ENCODE assay signal across 10 cellular contexts in the genomic region with DNA sequence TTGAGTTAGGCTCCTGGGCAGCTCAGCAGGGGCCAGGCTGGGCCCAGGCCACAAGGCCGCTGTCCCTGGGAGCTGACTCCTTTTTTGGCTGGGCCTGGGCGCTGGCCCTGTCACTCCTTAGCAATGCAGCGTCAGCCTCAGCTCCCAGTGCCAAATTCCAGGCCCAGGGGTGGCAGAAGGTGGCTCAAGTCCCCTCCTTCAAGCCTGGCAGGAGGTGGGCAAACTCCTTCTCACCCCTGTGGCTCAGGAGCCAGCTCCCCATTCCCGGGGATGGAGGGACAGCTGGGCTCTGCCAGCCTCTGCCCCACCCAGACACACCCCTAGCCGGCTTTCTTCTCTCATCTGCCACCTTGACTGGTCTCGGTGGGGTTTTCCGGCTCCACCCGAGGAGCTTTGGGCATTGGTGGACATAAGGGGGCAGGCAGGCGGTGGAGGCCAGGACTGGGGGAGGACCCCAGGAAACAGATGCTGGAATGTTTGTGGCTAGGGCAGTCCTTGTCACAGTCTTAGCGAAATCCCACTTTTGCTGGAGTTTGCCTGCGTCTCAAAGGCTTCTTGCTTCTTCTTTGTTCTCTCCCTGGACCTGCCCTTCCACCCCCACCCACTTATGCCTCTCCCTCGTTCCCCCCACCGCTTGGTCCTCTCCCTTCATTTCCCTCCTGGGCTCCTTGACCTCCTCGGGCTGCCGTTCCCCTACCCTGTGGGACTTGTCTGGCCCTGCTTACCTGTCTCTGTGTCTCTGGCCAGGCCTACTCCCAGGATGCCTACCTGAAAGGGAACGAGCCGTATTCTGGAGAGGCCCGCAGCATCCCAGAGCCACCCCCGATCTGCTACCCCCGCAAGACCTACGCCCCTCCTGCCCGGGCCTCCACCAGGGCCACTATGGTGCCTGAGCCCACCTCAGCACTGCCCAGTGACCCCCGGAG. TPM values are rescaled to one million over a fixed set of nuclear protein-coding genes. Genes with fewer than 3 reads are reported as not detected.
DNase-seq lines count a peak whose midpoint lies in the region; ATAC-seq and TF ChIP-seq lines count a peak whose summit lies in the region.
"Had no signal": no experiment of that assay in that cellular context is flagged by ENCODE, and none has a peak within 500 bp of the region (broad histone marks: within the 10 kb centered on the region; RNA-seq: fewer than 3 reads in every experiment).

No MANE protein-coding gene starts in this region.

- no peak overlapping the region for H2AFZ ChIP-seq in mesenchymal stem cell (ENCODE audit: low read depth, low read length)

- peak overlapping the region; percentile 47 for H4K8ac ChIP-seq in mesenchymal stem cell (ENCODE audit: low read length)

- peak overlapping the region; percentile 78 for H2AK5ac ChIP-seq in mesenchymal stem cell (ENCODE audit: low read length, severe bottlenecking)

- peaks cover 10% of the 10 kb centered on the region for H3K79me1 ChIP-seq in mesenchymal stem cell (replicated peaks; ENCODE audit: low read length, poor library complexity, severe bottlenecking)

- intact Hi-C loops in dorsolateral prefrontal cortex (cut with DNase I) = loop anchor here in 1 of 2 donors (5.0 kb wide), 1 partner anchor 38 kb away; a partner anchor contains a TSS

- peak overlapping the region; percentile 1 to 89 for H2BK12ac ChIP-seq in mesenchymal stem cell (ENCODE audit: low read length in 2 of 2)

- H4K91ac ChIP-seq in mesenchymal stem cell (ENCODE audit: low read length) = peak overlapping the region; percentile 55

- H2BK5ac ChIP-seq in mesenchymal stem cell (ENCODE audit: low read depth, low read length, poor library complexity, severe bottlenecking) = peak overlapping the region; percentile 1

- H3K23ac ChIP-seq in mesenchymal stem cell (ENCODE audit: low read length in 2 of 2) = no peak overlapping the region

- H2BK15ac ChIP-seq in mesenchymal stem cell (ENCODE audit: low read depth, poor library complexity, severe bottlenecking) = no peak overlapping the region

- ATAC-seq in GM18502 (IDR thresholded peaks at IDR 0.05; ENCODE audit: poor library complexity, unreplicated experiment) (no peak), HG03439 (IDR thresholded peaks at IDR 0.05; ENCODE audit: unreplicated experiment) (no peak)
- ATAC-seq: activated T-cell treated with anti-CD3 and anti-CD28 coated beads, Interleukin-2, amount 50 U/mL, for 4 hours had no signal

- WGBS in mesenchymal stem cell = 92% methylated on average over 23 of the region's 23 CpGs
- 53% methylated on average over 23 of the region's 23 CpGs for WGBS in urinary bladder

- peak overlapping the region in 1 of 2 experiments; percentile 50 for H3K14ac ChIP-seq in mesenchymal stem cell (ENCODE audit: low read length in 2 of 2)

- H2BK120ac ChIP-seq in mesenchymal stem cell (ENCODE audit: low read depth, low read length) = no peak overlapping the region

- H3K4me2 ChIP-seq in mesenchymal stem cell (ENCODE audit: low read length, poor library complexity, severe bottlenecking) = peak overlapping the region; percentile 26

- no peaks in the 10 kb centered on the region for H3K9me3 ChIP-seq in mesenchymal stem cell (ENCODE audit: control insufficient read depth, low read length)

- H3K27me3 ChIP-seq in dorsolateral prefrontal cortex (no peaks in the 10 kb centered on the region), mesenchymal stem cell (ENCODE audit: control insufficient read depth in 1 of 2, insufficient read depth in 1 of 2, low read length in 2 of 2) (no peaks in the 10 kb centered on the region)

- H3K4me3 ChIP-seq in dorsolateral prefrontal cortex (peak overlapping the region; percentile 25 to 67 (median 53)), mesenchymal stem cell (ENCODE audit: insufficient read depth in 1 of 2, low read depth in 1 of 2, low read length in 2 of 2) (peak overlapping the region in 1 of 2 experiments; percentile 82), urinary bladder (ENCODE audit: low read depth, low read length) (peak overlapping the region; percentile 50)

- DNase-seq in LoVo (ENCODE audit: low spot score) (peak; percentile 63), dorsolateral prefrontal cortex (peak in 1 of 10 donors; percentile 53), mesenchymal stem cell (no peak), SIG-M5 (lab: John Stamatoyannopoulos, UW) (no peak), HuH-7.5 (ENCODE audit: low spot score) (no peak)
- DNase-seq: activated T-cell treated with anti-CD3 and anti-CD28 coated beads, Interleukin-2, amount 50 U/mL, for 4 hours; NCI-H146 had no signal

- H3K4me1 ChIP-seq in mesenchymal stem cell (ENCODE audit: control insufficient read depth, insufficient read depth, low read depth, low read length) (peaks cover 67% of the 10 kb centered on the region), urinary bladder (ENCODE audit: insufficient read depth) (no peaks in the 10 kb centered on the region)

- TF ChIP-seq CTCF in dorsolateral prefrontal cortex (IDR thresholded peaks at IDR 0.05 in 54 of 56, conservative IDR thresholded peaks at IDR 0.05 in 2 of 56; ENCODE audit: low read depth in 1 of 56, partially characterized antibody in 56 of 56) = no peak

- H3K18ac ChIP-seq in mesenchymal stem cell (ENCODE audit: low read depth in 1 of 2, low read length in 2 of 2) = peak overlapping the region; percentile 73 to 76

- H3K36me3 ChIP-seq in mesenchymal stem cell (ENCODE audit: control insufficient read depth in 1 of 2, insufficient read depth in 2 of 2, low read depth in 1 of 2, low read length in 2 of 2) (peaks cover 51 to 88% of the 10 kb centered on the region in 2 experiments), urinary bladder (ENCODE audit: insufficient read depth) (no peaks in the 10 kb centered on the region)

- H3K9ac ChIP-seq in mesenchymal stem cell (ENCODE audit: low read length) = peak overlapping the region; percentile 97

- H3K27ac ChIP-seq in dorsolateral prefrontal cortex (peak overlapping the region in 58 of 59 donors; percentile 62 to 98 (median 93)), mesenchymal stem cell (ENCODE audit: low read length, poor library complexity, severe bottlenecking) (peak overlapping the region; percentile 60), urinary bladder (ENCODE audit: low read depth) (peak overlapping the region; percentile 89)

- H3K4ac ChIP-seq in mesenchymal stem cell (ENCODE audit: low read depth in 1 of 2, low read length in 2 of 2) = peak overlapping the region; percentile 76 to 86

RNA-seq across cellular contexts. Expression of a gene that starts 37.4 kb away (rescaled TPM):
- 100 to 1,000 TPM in 109 of 120 experiments, 10 to 100 TPM in 11; 93.2 to 496 (median 159) TPM for total RNA-seq in dorsolateral prefrontal cortex
- 66.7 TPM for polyA plus RNA-seq in mesenchymal stem cell (2013, experiment 1 of 2)
- 60.9 TPM for polyA plus RNA-seq in mesenchymal stem cell (2013, experiment 2 of 2)
- 53.8 TPM for total RNA-seq in urinary bladder
- 39.8 TPM for polyA plus RNA-seq in urinary bladder
